16 cellular contexts compared by ENCODE assay signal in the genomic region with DNA sequence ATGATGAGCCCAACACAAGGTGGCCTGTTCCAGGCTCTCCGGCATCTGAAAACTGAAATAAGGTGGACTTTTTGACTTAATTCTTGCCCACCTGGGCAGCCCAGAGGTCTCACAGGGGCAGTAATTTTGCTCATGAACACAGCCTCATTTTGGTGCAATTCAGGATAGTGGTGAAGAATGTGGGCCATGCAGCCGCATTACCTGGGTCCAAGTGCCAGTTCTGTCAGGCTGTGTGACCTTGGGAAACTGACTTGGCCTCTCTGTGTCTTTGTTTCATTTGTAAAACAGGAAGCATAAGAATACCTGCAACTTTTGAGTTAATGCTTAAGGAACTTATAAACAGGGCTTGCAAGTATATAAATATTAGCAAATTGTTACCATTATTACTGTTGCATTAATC. TPM values are rescaled to one million over a fixed set of nuclear protein-coding genes. Genes with fewer than 3 reads are reported as not detected.
DNase-seq lines count a peak whose midpoint lies in the region; ATAC-seq and TF ChIP-seq lines count a peak whose summit lies in the region.
"Had no signal": no experiment of that assay in that cellular context is flagged by ENCODE, and none has a peak within 500 bp of the region (broad histone marks: within the 10 kb centered on the region; RNA-seq: fewer than 3 reads in every experiment).

No MANE protein-coding gene starts in this region.

- CTCF ChIA-PET in activated naive CD4-positive, alpha-beta T cell treated with anti-CD3 and anti-CD28 coated beads, Interleukin-2, amount 10 ng/mL, durations not matched to agents 7 days and 5 days (lab: Charles Lee) = no interaction called here

- H3K27ac ChIP-seq in Peyer's patch = peak overlapping the region; percentile 35 to 92 (median 44)
- H3K27ac ChIP-seq in dorsolateral prefrontal cortex = peak overlapping the region in 49 of 59 donors; percentile 8 to 97 (median 93)
- peak overlapping the region in 3 of 4 donors; percentile 77 to 86 (median 85) for H3K27ac ChIP-seq in tibial nerve
- H3K27ac ChIP-seq: prostate gland, thyroid gland had no signal

- peak overlapping the region; percentile 95 for H3K27ac Mint-ChIP-seq in activated naive CD4-positive, alpha-beta T cell treated with anti-CD3 and anti-CD28 coated beads, Interleukin-2, amount 10 ng/mL, durations not matched to agents 7 days and 5 days

- peaks cover 67% of the 10 kb centered on the region for H3K36me3 Mint-ChIP-seq in activated naive CD4-positive, alpha-beta T cell treated with anti-CD3 and anti-CD28 coated beads, Interleukin-2, amount 10 ng/mL, durations not matched to agents 7 days and 5 days

- H3K4me3 ChIP-seq in Peyer's patch (no peak overlapping the region), dorsolateral prefrontal cortex (peak overlapping the region in 2 of 59 donors; percentile 24 to 87), tibial nerve (no peak overlapping the region)
- H3K4me3 ChIP-seq: prostate gland, thyroid gland had no signal

- WGBS in tibial nerve, 2 donors = 75 to 79% methylated on average over 2 of the region's 2 CpGs

- peaks cover 93% of the 10 kb centered on the region for H3K4me1 Mint-ChIP-seq in activated naive CD4-positive, alpha-beta T cell treated with anti-CD3 and anti-CD28 coated beads, Interleukin-2, amount 10 ng/mL, durations not matched to agents 7 days and 5 days

- intact Hi-C loops in dorsolateral prefrontal cortex (cut with DNase I) = no loop called here

- H3K9me3 Mint-ChIP-seq in activated naive CD4-positive, alpha-beta T cell treated with anti-CD3 and anti-CD28 coated beads, Interleukin-2, amount 10 ng/mL, durations not matched to agents 7 days and 5 days = no peaks in the 10 kb centered on the region

- H3K36me3 ChIP-seq in Peyer's patch = no peaks in the 10 kb centered on the region
- no peaks in the 10 kb centered on the region for H3K36me3 ChIP-seq in tibial nerve
- H3K36me3 ChIP-seq: prostate gland, thyroid gland had no signal

- H3K4me1 ChIP-seq in Peyer's patch (peaks cover 0 to 49% (median 39%) of the 10 kb centered on the region in 4 donors), tibial nerve (peaks cover 0 to 84% (median 55%) of the 10 kb centered on the region in 4 donors)
- H3K4me1 ChIP-seq: prostate gland had no signal

- peaks cover 34% of the 10 kb centered on the region for H3K27me3 Mint-ChIP-seq in activated naive CD4-positive, alpha-beta T cell treated with anti-CD3 and anti-CD28 coated beads, Interleukin-2, amount 10 ng/mL, durations not matched to agents 7 days and 5 days

- TF ChIP-seq EP300 in tibial nerve (IDR thresholded peaks at IDR 0.05) = no peak

- DNase-seq in activated naive CD4-positive, alpha-beta T cell treated with anti-CD3 and anti-CD28 coated beads, Interleukin-2, amount 10 ng/mL, durations not matched to agents 7 days and 5 days = no peak
- no peak for DNase-seq in activated naive CD4-positive, alpha-beta T cell (lab: John Stamatoyannopoulos, UW)
- no peak for DNase-seq in Peyer's patch
- DNase-seq in dorsolateral prefrontal cortex = no peak
- no peak for DNase-seq in tibial nerve (ENCODE audit: low spot score in 2 of 2)
- no peak for DNase-seq in inferior parietal cortex (ENCODE audit: extremely low spot score)
- no peak for DNase-seq in SW480 (ENCODE audit: low spot score)
- DNase-seq: DMS 273 treated with DMSO at 0.1 percent for 48 hours; effector CD4-positive, alpha-beta T cell; NCI-H2081; NCI-H69; SW 1271 had no signal

- peak in 1 of 6 experiments; percentile 3 for TF ChIP-seq CTCF in Peyer's patch (IDR thresholded peaks at IDR 0.05)
- TF ChIP-seq CTCF in dorsolateral prefrontal cortex (IDR thresholded peaks at IDR 0.05 in 54 of 56, conservative IDR thresholded peaks at IDR 0.05 in 2 of 56; ENCODE audit: low read depth in 1 of 56, partially characterized antibody in 56 of 56) = no peak
- no peak for TF ChIP-seq CTCF in tibial nerve (IDR thresholded peaks at IDR 0.05)

- H3K4me3 Mint-ChIP-seq in activated naive CD4-positive, alpha-beta T cell treated with anti-CD3 and anti-CD28 coated beads, Interleukin-2, amount 10 ng/mL, durations not matched to agents 7 days and 5 days = peak overlapping the region; percentile 46

- no peaks in the 10 kb centered on the region for H3K9me3 ChIP-seq in Peyer's patch
- H3K9me3 ChIP-seq in tibial nerve = no peaks in the 10 kb centered on the region
- H3K9me3 ChIP-seq: prostate gland, thyroid gland had no signal

- H3K27me3 ChIP-seq in Peyer's patch (no peaks in the 10 kb centered on the region), dorsolateral prefrontal cortex (no peaks in the 10 kb centered on the region), tibial nerve (no peaks in the 10 kb centered on the region)
- H3K27me3 ChIP-seq: thyroid gland had no signal

- no peak for ATAC-seq in GM21619 (IDR thresholded peaks at IDR 0.05; ENCODE audit: unreplicated experiment)
- ATAC-seq: activated CD4-positive, CD25-positive, alpha-beta regulatory T cell treated with anti-CD3 and anti-CD28 coated beads, Interleukin-2, amount 50 U/mL, for 24 hours had no signal

- no peak for TF ChIP-seq POLR2A in Peyer's patch (IDR thresholded peaks at IDR 0.05)
- TF ChIP-seq POLR2A in tibial nerve (IDR thresholded peaks at IDR 0.05) = no peak

RNA-seq across cellular contexts. Expression of gene PREX1, which starts 5.6 kb away (rescaled TPM):
- 100 to 1,000 TPM in 1 of 4 donors, 10 to 100 TPM in 2, 1 to 10 TPM in 1; 9.9 to 150 (median 18.4) TPM for total RNA-seq in Peyer's patch
- total RNA-seq in dorsolateral prefrontal cortex = 100 to 1,000 TPM in 76 of 120 experiments, 10 to 100 TPM in 44; 59.8 to 448 (median 117) TPM
- 10 to 100 TPM; 30.1 to 50.7 (median 32.5) TPM for total RNA-seq in tibial nerve
